26 cellular contexts compared by ENCODE assay signal in genomic region chr16:57840833-57841232, GRCh38. TPM values are rescaled to one million over a fixed set of nuclear protein-coding genes. Genes with fewer than 3 reads are reported as not detected.
DNase-seq lines count a peak whose midpoint lies in the region; ATAC-seq and TF ChIP-seq lines count a peak whose summit lies in the region.
"Had no signal": no experiment of that assay in that cellular context is flagged by ENCODE, and none has a peak within 500 bp of the region (broad histone marks: within the 10 kb centered on the region; RNA-seq: fewer than 3 reads in every experiment).

No MANE protein-coding gene starts in this region.

- no peak overlapping the region for H3K14ac ChIP-seq in IMR-90 (replicated peaks; ENCODE audit: low read depth, low read length)

- TF ChIP-seq POLR2A in IMR-90 (IDR thresholded peaks at IDR 0.05; ENCODE audit: low read depth, low read length) (no peak), spleen (IDR thresholded peaks at IDR 0.05) (no peak), transverse colon (IDR thresholded peaks at IDR 0.05) (no peak)

- DNase-seq in IMR-90 (no peak), left lobe of liver (ENCODE audit: low spot score) (peak; percentile 63), spleen (peak; percentile 30), AML-193 (lab: John Stamatoyannopoulos, UW) (no peak), transverse colon (no peak), NCI-H524 (lab: John Stamatoyannopoulos, UW) (no peak)
- DNase-seq: Calu3; CD8-positive, alpha-beta T cell; GM23248; H9; Karpas-422; NCI-H1092 treated with DMSO at 0.1 percent for 48 hours; NCI-H1436 treated with DMSO at 0.1 percent for 48 hours; NCI-H187 treated with DMSO at 0.1 percent for 48 hours; NCI-H2107; NCI-H446; NCI-H526; NCI-H82; NK-92 treated with Interleukin-12 subunit alpha and Interleukin-12 subunit beta, amount 100 ng/mL, for 24 hours; PC-9 had no signal

- no peak overlapping the region for H3K4me3 Mint-ChIP-seq in nephron
- H3K4me3 Mint-ChIP-seq: B cell; CD8-positive, alpha-beta T cell; H9 had no signal

- H4K20me1 ChIP-seq in IMR-90 (ENCODE audit: insufficient read depth, low read length): no peaks in the 10 kb centered on the region

- H3K4me3 ChIP-seq in IMR-90 (ENCODE audit: insufficient read depth, low read depth, low read length): no peak overlapping the region
- H3K4me3 ChIP-seq in spleen: no peak overlapping the region
- H3K4me3 ChIP-seq in transverse colon: no peak overlapping the region
- H3K4me3 ChIP-seq: A549, GM23248, PC-9, SJSA1 had no signal

- no peak overlapping the region for H3K9ac ChIP-seq in IMR-90 (ENCODE audit: low read depth, low read length)
- H3K9ac ChIP-seq: GM23248 had no signal

- no peaks in the 10 kb centered on the region for H3K36me3 Mint-ChIP-seq in nephron (ENCODE audit: low read depth)
- H3K36me3 Mint-ChIP-seq: CD8-positive, alpha-beta T cell had no signal

- H4K8ac ChIP-seq in IMR-90 (ENCODE audit: low read depth in 2 of 2, low read length in 2 of 2): no peak overlapping the region

- no peak for TF ChIP-seq EP300 in transverse colon (IDR thresholded peaks at IDR 0.05; ENCODE audit: low read depth)

- dilution Hi-C loops in IMR-90 (cut with HindIII; ENCODE audit: low sequenced_read_pairs, unreplicated experiment): no loop called here

- peaks cover 23% of the 10 kb centered on the region for H3K27me3 Mint-ChIP-seq in nephron (ENCODE audit: low read depth)

- no peaks in the 10 kb centered on the region for H3K79me1 ChIP-seq in IMR-90 (ENCODE audit: low read depth in 1 of 2, low read length in 2 of 2)

- TF ChIP-seq RAD21 in IMR-90 (IDR thresholded peaks at IDR 0.05; ENCODE audit: low read length): no peak

- H3K4ac ChIP-seq in IMR-90 (ENCODE audit: low read depth, low read length): no peak overlapping the region

- POLR2A ChIA-PET in IMR-90 (lab: Charles Lee; ENCODE audit: unreplicated experiment): no interaction called here

- intact Hi-C loops in IMR-90 (cut with micrococcal nuclease) (no loop called here), spleen (cut with DNase I; ENCODE audit: low total_unique reads) (no loop called here), transverse colon (cut with DNase I; ENCODE audit: low total_unique reads) (no loop called here)

- H4K5ac ChIP-seq in IMR-90 (ENCODE audit: low read depth, low read length): no peak overlapping the region

- BruUV-seq in IMR-90 (replicated peaks; lab: Mats Ljungman, UMichigan): no TSS peak

- no peak overlapping the region for H2BK20ac ChIP-seq in IMR-90 (ENCODE audit: low read depth, low read length)

- CTCF ChIA-PET in IMR-90 (lab: Yijun Ruan, JAX): interaction anchor here (0.6 kb wide), 1 partner anchor 19 kb away, joined by 3 read pairs; no protein-coding TSS in a partner anchor

- no peak overlapping the region for H3K18ac ChIP-seq in IMR-90 (ENCODE audit: low read depth, low read length)

- H2AK9ac ChIP-seq in IMR-90 (replicated peaks; ENCODE audit: low read depth, low read length, poor library complexity): no peak overlapping the region

- H2BK5ac ChIP-seq in IMR-90 (ENCODE audit: low read depth, low read length, poor library complexity, severe bottlenecking): no peak overlapping the region

- in situ Hi-C loops in IMR-90 (cut with MboI; ENCODE audit: low sequenced_read_pairs) (no loop called here), transverse colon (cut with MboI; ENCODE audit: low pct_ligation_motif_present in 1 of 4, low pct_unique_long_range_greater_than_20kb in 1 of 4, low sequenced_read_pairs in 3 of 4) (no loop called here)

- 0 out of 2 replicates have a peak, but pooled peaks cover 2% of the 10 kb centered on the region for H3K9me1 ChIP-seq in IMR-90 (ENCODE audit: insufficient read depth, low read length)

- no peak overlapping the region for H2BK120ac ChIP-seq in IMR-90 (ENCODE audit: low read depth, low read length)

- H3K23ac ChIP-seq in IMR-90 (ENCODE audit: low read depth, low read length): no peak overlapping the region

- H2AFZ ChIP-seq in IMR-90 (replicated peaks; ENCODE audit: low read length, poor library complexity): peak overlapping the region; percentile 58
- H2AFZ ChIP-seq: GM23248, PC-9 had no signal

- ATAC-seq in IMR-90 (ENCODE audit: low read depth) (no peak), left lobe of liver (peak; percentile 97)
- ATAC-seq: A549; CD8-positive, alpha-beta T cell; Right ventricle myocardium inferior had no signal

- H2AK5ac ChIP-seq in IMR-90 (ENCODE audit: low read depth, low read length): no peak overlapping the region

- no peak for TF ChIP-seq CTCF in IMR-90 (conservative IDR thresholded peaks at IDR 0.05; ENCODE audit: low read depth, low read length)
- no peak for TF ChIP-seq CTCF in nephron (IDR thresholded peaks at IDR 0.05; ENCODE audit: unreplicated experiment in 3 of 3)
- TF ChIP-seq CTCF in spleen (IDR thresholded peaks at IDR 0.05 in 8 of 11, conservative IDR thresholded peaks at IDR 0.05 in 3 of 11): no peak
- no peak for TF ChIP-seq CTCF in transverse colon (IDR thresholded peaks at IDR 0.05)

- H3K56ac ChIP-seq in IMR-90 (ENCODE audit: extremely low read depth, insufficient read depth, low read length): no peak overlapping the region

- no peaks in the 10 kb centered on the region for H3K9me3 Mint-ChIP-seq in nephron
- H3K9me3 Mint-ChIP-seq: CD8-positive, alpha-beta T cell; H9 had no signal

- H3K4me1 Mint-ChIP-seq in nephron: peaks cover 23% of the 10 kb centered on the region
- H3K4me1 Mint-ChIP-seq: B cell had no signal

- H3K4me1 ChIP-seq in IMR-90 (ENCODE audit: control insufficient read depth, insufficient read depth, low read length) (peaks cover 7% of the 10 kb centered on the region; the same call in 1 of the 2 replicates), spleen (no peaks in the 10 kb centered on the region), transverse colon (no peaks in the 10 kb centered on the region)

- H3K9me3 ChIP-seq in IMR-90 (ENCODE audit: control insufficient read depth, insufficient read depth, low read length): no peaks in the 10 kb centered on the region
- H3K9me3 ChIP-seq in spleen: no peaks in the 10 kb centered on the region
- no peaks in the 10 kb centered on the region for H3K9me3 ChIP-seq in transverse colon
- H3K9me3 ChIP-seq: A549, SJSA1 had no signal

- 71% methylated on average over 4 of the region's 8 CpGs; no CpG with 5 or more reads in 1 of the 2 experiments for WGBS in IMR-90 (ENCODE audit: extremely low coverage in 2 of 2, insufficient read length in 1 of 2), 2 experiments
- WGBS in spleen, 5 donors: 86 to 94% (median 92%) methylated on average over 8 of the region's 8 CpGs
- WGBS in transverse colon (ENCODE audit: low coverage in 1 of 2), 2 donors: 83% methylated on average over 5 to 8 of the region's 8 CpGs

- H3K36me3 ChIP-seq in IMR-90 (ENCODE audit: control insufficient read depth, insufficient read depth, low read length) (no peaks in the 10 kb centered on the region), spleen (no peaks in the 10 kb centered on the region), transverse colon (no peaks in the 10 kb centered on the region)
- H3K36me3 ChIP-seq: SJSA1 had no signal

- no peak overlapping the region for H4K91ac ChIP-seq in IMR-90 (ENCODE audit: insufficient read depth, low read depth, low read length)

- H3K27me3 ChIP-seq in IMR-90 (ENCODE audit: control insufficient read depth, insufficient read depth, low read length) (peaks cover 14% of the 10 kb centered on the region), spleen (replicated peaks in 1 of 7) (peaks cover 0 to 5% (median 0%) of the 10 kb centered on the region in 7 donors), transverse colon (peaks cover 8% of the 10 kb centered on the region)
- H3K27me3 ChIP-seq: SJSA1 had no signal

- H3K27ac ChIP-seq in IMR-90 (ENCODE audit: insufficient read depth, low read length) (no peak overlapping the region), spleen (no peak overlapping the region), transverse colon (no peak overlapping the region)
- H3K27ac ChIP-seq: C4-2B, GM23248, PC-9, SJSA1 had no signal

- peak overlapping the region in 2 of 3 experiments; percentile 7 to 15 for H3K27ac Mint-ChIP-seq in nephron
- H3K27ac Mint-ChIP-seq: B cell; CD8-positive, alpha-beta T cell had no signal

- H3K4me2 ChIP-seq in IMR-90 (ENCODE audit: low read depth, low read length): no peak overlapping the region
- H3K4me2 ChIP-seq: A549, PC-9 had no signal

- H2BK15ac ChIP-seq in IMR-90 (ENCODE audit: low read depth, low read length): no peak overlapping the region

TF ChIP-seq in IMR-90, 13 proteins besides CTCF, POLR2A, EP300 and RAD21:
- TF ChIP-seq RCOR1 (IDR thresholded peaks at IDR 0.05; ENCODE audit: insufficient replicate concordance, low read length) (no peak), BHLHE40 (IDR thresholded peaks at IDR 0.05; ENCODE audit: low read depth, low read length) (no peak), CEBPB (IDR thresholded peaks at IDR 0.05; ENCODE audit: low read depth, low read length) (no peak), ELK1 (IDR thresholded peaks at IDR 0.05; ENCODE audit: borderline replicate concordance, low read depth, low read length) (no peak), MXI1 (IDR thresholded peaks at IDR 0.05; ENCODE audit: borderline replicate concordance, low read depth, low read length) (no peak)
TF ChIP-seq in IMR-90: peak in this region for 0.

RNA-seq across cellular contexts. Expression of gene KIFC3, which starts 38.5 kb away (rescaled TPM):
- 38.3 and 48.6 TPM in 2 replicates for total RNA-seq in IMR-90 (2012; rRNA removed)
- polyA plus RNA-seq in IMR-90 (2012; rRNA removed): 62.5 and 66.6 TPM in 2 replicates
- polyA plus RNA-seq in IMR-90 (2012; cell fraction: cytosol; rRNA removed): 43.3 and 62.3 TPM in 2 replicates
- polyA plus RNA-seq in IMR-90 (2012; cell fraction: nucleus; rRNA removed; ENCODE audit: low replicate concordance): 123 and 327 TPM in 2 replicates
- 43.5 TPM for total RNA-seq in left lobe of liver
- 10 to 100 TPM; 30.3 to 61.5 (median 47.5) TPM for total RNA-seq in spleen
- polyA plus RNA-seq in spleen: 10 to 100 TPM in 2 of 3 donors, 1 to 10 TPM in 1; 4.6 to 25.2 (median 15.9) TPM
- total RNA-seq in transverse colon: 10 to 100 TPM in 2 of 4 donors, 1 to 10 TPM in 2; 5.2 to 46.8 (median 13.5) TPM

Comparison
In these comparisons a context has a peak if more than half of its experiments do, and no peak if none do; other contexts are left out.
1. DNase-seq: peak in left lobe of liver (single experiment) and spleen (single experiment); none in IMR-90 (single experiment), AML-193 (0 of 2), transverse colon (single experiment) and NCI-H524 (0 of 2).